23 cellular contexts compared by ENCODE assay signal in the genomic region with DNA sequence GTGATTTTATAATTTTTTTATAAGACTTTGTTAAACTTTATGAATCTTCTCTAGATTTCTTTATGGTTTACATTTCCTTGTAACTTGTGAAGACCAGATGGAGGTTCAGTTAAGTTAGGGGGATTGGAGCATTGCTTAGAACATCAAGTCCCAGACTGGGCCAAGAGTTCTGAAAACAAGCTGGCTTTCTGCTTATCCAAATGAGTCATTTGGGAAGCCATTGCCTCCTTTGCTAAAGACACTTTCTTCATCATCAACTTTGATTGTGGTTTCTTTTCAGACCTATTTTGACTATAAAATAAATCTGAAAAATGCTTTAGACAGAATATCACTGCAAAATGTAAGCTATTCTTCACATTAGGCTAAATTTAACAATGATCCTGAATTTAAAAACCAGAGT.
"Had no signal": no experiment of that assay in that cellular context is flagged by ENCODE, and none has a peak within 500 bp of the region (broad histone marks: within the 10 kb centered on the region; RNA-seq: fewer than 3 reads in every experiment).

No MANE protein-coding gene starts in this region.

- H3K27me3 Mint-ChIP-seq: activated naive CD4-positive, alpha-beta T cell treated with anti-CD3 and anti-CD28 coated beads, Interleukin-2, amount 50 U/mL, for 24 hours; progenitor cell of endocrine pancreas; T-cell had no signal

- H3K36me3 Mint-ChIP-seq: activated naive CD4-positive, alpha-beta T cell treated with anti-CD3 and anti-CD28 coated beads, Interleukin-2, amount 50 U/mL, for 24 hours; natural killer cell; T-cell had no signal

- H3K27ac ChIP-seq: ascending aorta, esophagus squamous epithelium, hepatocyte, tibial artery had no signal

- H2AFZ ChIP-seq: hepatocyte had no signal

- DNase-seq: activated CD4-positive, alpha-beta T cell treated with anti-CD3 and anti-CD28 coated beads for 1 hour; activated CD4-positive, alpha-beta T cell treated with anti-CD3 and anti-CD28 coated beads, Interleukin-2, amount 50 U/mL, for 1 hour; activated CD8-positive, alpha-beta T cell treated with anti-CD3 and anti-CD28 coated beads, Interleukin-2, amount 10 ng/mL, durations not matched to agents 7 days and 5 days; activated gamma-delta T cell treated with Interleukin-2 at 50 U/mL for 16 hours; central memory CD4-positive, alpha-beta T cell; endodermal cell; esophagus squamous epithelium; foreskin melanocyte; glutamatergic neuron; left ventricle myocardium superior; mammary epithelial cell; natural killer cell; stimulated activated CD4-positive, alpha-beta T cell treated with anti-CD3 and anti-CD28 coated beads, Interleukin-4, amount 100 ng/mL, for 24 hours; stimulated activated naive CD8-positive, alpha-beta T cell treated with anti-CD3 and anti-CD28 coated beads, Interleukin-15, Interleukin-2, amounts not matched to agents 100 U/mL and 50 U/mL, for 24 hours; T-cell; tibial artery had no signal

- H3K9me3 Mint-ChIP-seq: activated naive CD4-positive, alpha-beta T cell treated with anti-CD3 and anti-CD28 coated beads, Interleukin-2, amount 50 U/mL, for 24 hours; activated T-helper 1 cell treated with anti-CD3 and anti-CD28 coated beads, Interleukin-12 subunit alpha, Interleukin-12 subunit beta, Interleukin-2, Interleukin-4 antibody, amounts not matched to agents 30 ng/mL and 10 ng/mL and 1 ng/mL, durations not matched to agents 14 hours and 24 hours and 36 hours; T-cell; T-helper 2 cell treated with Interferon-gamma antibody and Interleukin-4, amounts not matched to agents 5 μg/mL and 100 μg/mL, for 36 hours had no signal

- H3K27me3 ChIP-seq: ascending aorta, esophagus squamous epithelium, hepatocyte, tibial artery had no signal

- H3K4me3 Mint-ChIP-seq: activated CD8-positive, alpha-beta T cell treated with anti-CD3 and anti-CD28 coated beads, Interleukin-2, amount 10 ng/mL, durations not matched to agents 7 days and 5 days; activated naive CD4-positive, alpha-beta T cell treated with anti-CD3 and anti-CD28 coated beads, Interleukin-2, amount 50 U/mL, for 24 hours; activated T-helper 1 cell treated with anti-CD3 and anti-CD28 coated beads, Interleukin-12 subunit alpha, Interleukin-12 subunit beta, Interleukin-2, Interleukin-4 antibody, amounts not matched to agents 30 ng/mL and 10 ng/mL and 1 ng/mL, durations not matched to agents 14 hours and 24 hours and 36 hours; endodermal cell; mesothelial cell of epicardium; natural killer cell; T-cell; T-helper 2 cell treated with Interferon-gamma antibody and Interleukin-4, amounts not matched to agents 5 μg/mL and 100 μg/mL, for 36 hours had no signal

- H3K4me3 ChIP-seq: ascending aorta, esophagus squamous epithelium, hepatocyte, tibial artery had no signal

- H3K4me2 ChIP-seq: hepatocyte had no signal

- H3K27ac Mint-ChIP-seq: activated CD8-positive, alpha-beta T cell treated with anti-CD3 and anti-CD28 coated beads, Interleukin-2, amount 10 ng/mL, durations not matched to agents 7 days and 5 days; activated naive CD4-positive, alpha-beta T cell treated with anti-CD3 and anti-CD28 coated beads, Interleukin-2, amount 50 U/mL, for 24 hours; activated T-helper 1 cell treated with anti-CD3 and anti-CD28 coated beads, Interleukin-12 subunit alpha, Interleukin-12 subunit beta, Interleukin-2, Interleukin-4 antibody, amounts not matched to agents 30 ng/mL and 10 ng/mL and 1 ng/mL, durations not matched to agents 14 hours and 24 hours and 36 hours; endodermal cell; natural killer cell; progenitor cell of endocrine pancreas; T-cell; T-helper 2 cell treated with Interferon-gamma antibody and Interleukin-4, amounts not matched to agents 5 μg/mL and 100 μg/mL, for 36 hours had no signal

- H3K79me2 ChIP-seq: hepatocyte had no signal

- H3K4me1 Mint-ChIP-seq: activated naive CD4-positive, alpha-beta T cell treated with anti-CD3 and anti-CD28 coated beads, Interleukin-2, amount 50 U/mL, for 24 hours; natural killer cell; T-cell had no signal

- H3K9me3 ChIP-seq: ascending aorta, esophagus squamous epithelium, tibial artery had no signal

- H3K4me1 ChIP-seq: esophagus squamous epithelium had no signal

- H3K36me3 ChIP-seq: ascending aorta, esophagus squamous epithelium, tibial artery had no signal
